In the genomic region with DNA sequence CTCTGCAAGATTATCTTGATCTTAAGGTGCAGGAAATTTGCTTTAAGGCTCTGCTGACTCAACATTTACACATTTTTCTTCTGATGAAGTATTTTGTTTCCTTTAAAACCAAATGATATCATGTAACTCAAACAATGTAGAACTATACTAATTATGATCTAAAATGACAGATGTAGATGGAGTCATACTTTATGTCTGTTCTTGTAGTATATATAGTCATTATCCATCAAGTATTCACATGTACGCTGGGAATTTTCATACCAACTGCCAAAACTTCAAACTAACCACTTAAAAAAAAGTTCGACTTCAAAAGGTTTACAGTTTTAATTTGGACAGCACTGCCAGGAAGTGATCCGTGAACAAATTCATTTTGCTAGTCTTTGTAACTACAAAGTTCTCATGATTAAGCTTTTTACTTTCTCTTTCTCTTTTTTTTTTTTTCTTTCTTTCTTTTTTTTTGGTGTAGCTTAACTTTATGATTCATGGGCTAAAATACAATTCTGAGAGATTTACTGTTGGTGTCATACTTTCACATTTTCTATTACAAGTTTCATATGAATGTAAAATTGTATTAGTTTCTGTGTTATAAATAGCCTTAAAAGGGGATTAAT, we compare ENCODE assay signal across 14 cellular contexts.
DNase-seq lines count a peak whose midpoint lies in the region; ATAC-seq, FAIRE-seq and TF ChIP-seq lines count a peak whose summit lies in the region.
"Had no signal": no experiment of that assay in that cellular context is flagged by ENCODE, and none has a peak within 500 bp of the region (broad histone marks: within the 10 kb centered on the region; RNA-seq: fewer than 3 reads in every experiment).

No MANE protein-coding gene starts in this region.

- H3K27me3 ChIP-seq in mammary epithelial cell (ENCODE audit: insufficient read depth, low read length) (no peaks in the 10 kb centered on the region), lower lobe of right lung (ENCODE audit: low read depth) (no peaks in the 10 kb centered on the region)
- H3K27me3 ChIP-seq in CD4-positive, alpha-beta memory T cell (ENCODE audit: insufficient read depth, low read length) = no peaks in the 10 kb centered on the region
- H3K27me3 ChIP-seq: Peyer's patch had no signal

- H3K9me3 ChIP-seq in mammary epithelial cell (replicated peaks; ENCODE audit: insufficient read depth, low read length) (peaks cover 12% of the 10 kb centered on the region), lower lobe of right lung (no peaks in the 10 kb centered on the region)
- H3K9me3 ChIP-seq in CD4-positive, alpha-beta memory T cell (ENCODE audit: control insufficient read depth in 1 of 2, low read length in 2 of 2) = no peaks in the 10 kb centered on the region

- WGBS in mammary epithelial cell (ENCODE audit: low coverage, missing lambda C conversion rate) = 2% methylated on average over 3 of the region's 3 CpGs

- no peak overlapping the region for H2AFZ ChIP-seq in mammary epithelial cell (ENCODE audit: low read depth, low read length)

- H3K9ac ChIP-seq in mammary epithelial cell (ENCODE audit: insufficient read depth, low read length) = no peak overlapping the region

- no TSS peak for BruUV-seq in mammary epithelial cell (replicated peaks; lab: Mats Ljungman, UMichigan)

- peaks cover 0 to 26% (median 10%) of the 10 kb centered on the region in 8 donors for H3K9me3 Mint-ChIP-seq in CD4-positive, alpha-beta memory T cell

- intact Hi-C loops in mammary epithelial cell (cut with micrococcal nuclease) = no loop called here
- intact Hi-C loops in lower lobe of right lung (cut with DNase I) = no loop called here
- intact Hi-C loops in CD4-positive, alpha-beta memory T cell (cut with micrococcal nuclease) = no loop called here

- H3K4me1 ChIP-seq in mammary epithelial cell (ENCODE audit: insufficient read depth, low read length) (no peaks in the 10 kb centered on the region), lower lobe of right lung (no peaks in the 10 kb centered on the region)
- no peaks in the 10 kb centered on the region for H3K4me1 ChIP-seq in CD4-positive, alpha-beta memory T cell (ENCODE audit: insufficient read depth, low read length)
- H3K4me1 ChIP-seq: Peyer's patch had no signal

- H3K79me2 ChIP-seq in mammary epithelial cell (ENCODE audit: insufficient read depth, low read length) = no peaks in the 10 kb centered on the region

- H3K4me2 ChIP-seq in mammary epithelial cell (ENCODE audit: insufficient read depth, low read depth, low read length) = no peak overlapping the region

- H3K4me3 ChIP-seq in mammary epithelial cell (replicated peaks in 1 of 3; ENCODE audit: insufficient read depth in 1 of 3, low read depth in 2 of 3, low read length in 3 of 3) (no peak overlapping the region), lower lobe of right lung (peak overlapping the region; percentile 12)
- H3K4me3 ChIP-seq in CD4-positive, alpha-beta memory T cell (ENCODE audit: low read length in 2 of 2) = no peak overlapping the region
- H3K4me3 ChIP-seq: Peyer's patch had no signal

- no peak for TF ChIP-seq CTCF in mammary epithelial cell (conservative IDR thresholded peaks at IDR 0.05 in 1 of 2, IDR thresholded peaks at IDR 0.05 in 1 of 2; ENCODE audit: extremely low read depth in 1 of 2, insufficient read depth in 1 of 2, low read depth in 1 of 2, low read length in 2 of 2)
- TF ChIP-seq CTCF in lower lobe of right lung (IDR thresholded peaks at IDR 0.05) = no peak

- H3K36me3 ChIP-seq in mammary epithelial cell (ENCODE audit: insufficient read depth, low read length) (no peaks in the 10 kb centered on the region), lower lobe of right lung (no peaks in the 10 kb centered on the region)
- H3K36me3 ChIP-seq in CD4-positive, alpha-beta memory T cell (ENCODE audit: insufficient read depth, low read length) = no peaks in the 10 kb centered on the region
- H3K36me3 ChIP-seq: Peyer's patch had no signal

- dilution Hi-C loops in mammary epithelial cell (cut with HindIII; ENCODE audit: low sequenced_read_pairs) = no loop called here

- DNase-seq in LHCN-M2 (ENCODE audit: low read depth) (peak; percentile 64), mammary epithelial cell (peak; percentile 22), lower lobe of right lung (no peak), MV-4-11 (lab: John Stamatoyannopoulos, UW) (no peak), activated gamma-delta T cell treated with Interleukin-2 at 50 U/mL for 16 hours (no peak)
- no peak for DNase-seq in CD4-positive, alpha-beta memory T cell
- DNase-seq: activated B cell treated with CpG ODN at 0.5 μM for 24 hours; activated naive CD4-positive, alpha-beta T cell treated with anti-CD3 and anti-CD28 coated beads, Interleukin-2, amount 10 ng/mL, durations not matched to agents 7 days and 5 days; AML-193; NCI-H2081 treated with DMSO at 0.1 percent for 48 hours; Peyer's patch; stimulated activated naive B cell treated with anti-CD40 and anti-IgM and Interleukin-4, amounts not matched to agents 10 μg/mL and 1 μg/mL and 100 μg/mL, for 72 hours had no signal

- H3K36me3 Mint-ChIP-seq in CD4-positive, alpha-beta memory T cell = no peaks in the 10 kb centered on the region
- H3K36me3 Mint-ChIP-seq: activated naive CD4-positive, alpha-beta T cell treated with anti-CD3 and anti-CD28 coated beads, Interleukin-2, amount 10 ng/mL, durations not matched to agents 7 days and 5 days; stimulated activated naive B cell treated with anti-CD40 and anti-IgM and Interleukin-4, amounts not matched to agents 10 μg/mL and 1 μg/mL and 100 μg/mL, for 72 hours had no signal

- CTCF ChIA-PET in mammary epithelial cell (lab: Charles Lee; ENCODE audit: low non-redundant PET) = interaction anchor here (0.6 kb wide), 1 partner anchor 991 kb away, joined by 4 read pairs; no protein-coding TSS in a partner anchor
- CTCF ChIA-PET in CD4-positive, alpha-beta memory T cell (lab: Charles Lee; ENCODE audit: partially characterized antibody) = no interaction called here

- in situ Hi-C loops in mammary epithelial cell (cut with MboI; ENCODE audit: low sequenced_read_pairs in 2 of 2) = no loop called here

- POLR2A ChIA-PET in CD4-positive, alpha-beta memory T cell (lab: Charles Lee; ENCODE audit: partially characterized antibody) = no interaction called here

- no peak overlapping the region for H3K27ac Mint-ChIP-seq in CD4-positive, alpha-beta memory T cell
- H3K27ac Mint-ChIP-seq: activated B cell treated with CpG ODN at 0.5 μM for 24 hours; activated naive CD4-positive, alpha-beta T cell treated with anti-CD3 and anti-CD28 coated beads, Interleukin-2, amount 10 ng/mL, durations not matched to agents 7 days and 5 days; stimulated activated naive B cell treated with anti-CD40 and anti-IgM and Interleukin-4, amounts not matched to agents 10 μg/mL and 1 μg/mL and 100 μg/mL, for 72 hours had no signal

- FAIRE-seq in A204.1 (lab: Jason Lieb, UNC) = peak; percentile 11

- no peaks in the 10 kb centered on the region for H3K27me3 Mint-ChIP-seq in CD4-positive, alpha-beta memory T cell
- H3K27me3 Mint-ChIP-seq: activated B cell treated with CpG ODN at 0.5 μM for 24 hours; activated naive CD4-positive, alpha-beta T cell treated with anti-CD3 and anti-CD28 coated beads, Interleukin-2, amount 10 ng/mL, durations not matched to agents 7 days and 5 days; stimulated activated naive B cell treated with anti-CD40 and anti-IgM and Interleukin-4, amounts not matched to agents 10 μg/mL and 1 μg/mL and 100 μg/mL, for 72 hours had no signal

- H3K4me3 Mint-ChIP-seq in CD4-positive, alpha-beta memory T cell = no peak overlapping the region
- H3K4me3 Mint-ChIP-seq: activated B cell treated with CpG ODN at 0.5 μM for 24 hours; activated naive CD4-positive, alpha-beta T cell treated with anti-CD3 and anti-CD28 coated beads, Interleukin-2, amount 10 ng/mL, durations not matched to agents 7 days and 5 days; stimulated activated naive B cell treated with anti-CD40 and anti-IgM and Interleukin-4, amounts not matched to agents 10 μg/mL and 1 μg/mL and 100 μg/mL, for 72 hours had no signal

- H3K4me1 Mint-ChIP-seq in CD4-positive, alpha-beta memory T cell = no peaks in the 10 kb centered on the region
- H3K4me1 Mint-ChIP-seq: activated B cell treated with CpG ODN at 0.5 μM for 24 hours; stimulated activated naive B cell treated with anti-CD40 and anti-IgM and Interleukin-4, amounts not matched to agents 10 μg/mL and 1 μg/mL and 100 μg/mL, for 72 hours had no signal

- H4K20me1 ChIP-seq in mammary epithelial cell (ENCODE audit: insufficient read depth, low read length) = no peaks in the 10 kb centered on the region

- ATAC-seq in lower lobe of right lung (no peak), HG03442 (IDR thresholded peaks at IDR 0.05; ENCODE audit: unreplicated experiment) (no peak)
- ATAC-seq: stimulated activated naive B cell treated with anti-CD40 and anti-IgM and Interleukin-4, amounts not matched to agents 10 μg/mL and 1 μg/mL and 100 μg/mL, for 72 hours had no signal

- H3K27ac ChIP-seq in mammary epithelial cell (ENCODE audit: insufficient read depth, low read depth, low read length) (no peak overlapping the region), lower lobe of right lung (no peak overlapping the region)
- no peak overlapping the region for H3K27ac ChIP-seq in CD4-positive, alpha-beta memory T cell (ENCODE audit: low read depth, low read length)
- H3K27ac ChIP-seq: Peyer's patch had no signal

Comparison
In these comparisons a context has a peak if more than half of its experiments do, and no peak if none do; other contexts are left out.
1. DNase-seq: peak in LHCN-M2 (single experiment) and mammary epithelial cell (single experiment); none in lower lobe of right lung (single experiment), CD4-positive, alpha-beta memory T cell (0 of 5), MV-4-11 (single experiment) and activated gamma-delta T cell treated with Interleukin-2 at 50 U/mL for 16 hours (single experiment).